Comparison of ENCODE assay signal across 8 cellular contexts in the genomic region with DNA sequence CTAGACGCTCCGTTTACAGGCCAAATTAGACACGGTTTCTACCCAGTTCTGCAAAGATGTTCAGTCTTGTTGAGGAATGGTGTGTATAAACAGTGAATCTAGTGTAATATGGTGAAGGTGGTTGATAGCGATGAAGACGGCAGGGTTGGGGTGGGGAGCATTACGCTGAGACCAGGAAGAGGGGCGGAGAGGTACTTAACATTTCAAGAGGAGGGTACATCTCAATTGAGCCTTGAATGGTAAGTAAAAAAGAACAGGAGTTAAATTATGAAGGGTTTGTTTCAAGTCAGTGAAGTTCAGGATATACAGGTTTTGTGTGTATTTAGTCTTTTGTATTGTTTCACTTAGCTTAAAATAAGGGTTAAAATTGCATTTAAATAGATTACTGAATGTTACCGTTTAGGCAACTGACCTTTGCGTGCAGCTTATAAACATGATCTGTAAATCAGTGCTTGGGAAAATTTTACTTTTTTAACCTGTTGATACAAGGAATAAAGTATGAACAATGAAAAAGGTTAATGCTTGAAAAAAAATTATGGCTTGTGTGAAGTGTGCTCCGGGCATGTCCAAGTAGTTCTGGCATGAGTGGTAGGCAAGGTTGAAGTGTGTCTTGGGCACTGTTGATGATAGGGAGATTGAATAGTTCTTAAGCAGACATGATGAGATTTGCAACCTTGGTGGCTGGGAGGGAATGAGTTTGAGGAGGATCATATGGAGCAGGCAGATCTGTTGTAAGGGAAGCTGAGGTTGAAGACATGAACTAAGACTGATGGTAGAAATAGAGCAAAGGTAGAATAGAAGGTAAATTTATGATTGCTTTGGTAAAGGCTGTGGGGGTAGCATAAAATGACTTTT.
DNase-seq lines count a peak whose midpoint lies in the region; ATAC-seq and TF ChIP-seq lines count a peak whose summit lies in the region.

No MANE protein-coding gene starts in this region.

- H3K9me3 ChIP-seq in NT2/D1 (ENCODE audit: insufficient read depth, low read length) = no peaks in the 10 kb centered on the region

- peak; percentile 4 for ATAC-seq in GM19438 (IDR thresholded peaks at IDR 0.05; ENCODE audit: low read depth, unreplicated experiment)

- TF ChIP-seq CTCF in epithelial cell of esophagus (IDR thresholded peaks at IDR 0.05; ENCODE audit: insufficient read depth, low read depth, low read length, missing control alignments) (no peak), retinal pigment epithelial cell (conservative IDR thresholded peaks at IDR 0.05; ENCODE audit: low read depth, low read length) (no peak)

- no peaks in the 10 kb centered on the region for H3K27me3 ChIP-seq in NT2/D1 (ENCODE audit: insufficient read depth, insufficient read length)

- H3K4me1 ChIP-seq in NT2/D1 (ENCODE audit: insufficient read depth, insufficient read length) = peaks cover 4% of the 10 kb centered on the region

- DNase-seq in NT2/D1 (ENCODE audit: low read depth, low spot score) (no peak), epithelial cell of esophagus (ENCODE audit: low read depth) (peak; percentile 27), retinal pigment epithelial cell (ENCODE audit: low read depth) (no peak), nucleus accumbens (lab: John Stamatoyannopoulos, UW) (no peak), NCI-H1694 treated with DMSO at 0.1 percent for 48 hours (lab: John Stamatoyannopoulos, UW) (no peak), NCI-H2107 treated with DMSO at 0.1 percent for 48 hours (lab: John Stamatoyannopoulos, UW; ENCODE audit: unreplicated experiment) (no peak), AG20443 (ENCODE audit: low spot score) (no peak)

- peaks cover 65% of the 10 kb centered on the region for H3K36me3 ChIP-seq in NT2/D1 (ENCODE audit: insufficient read depth, insufficient read length, low read length)

- H3K9ac ChIP-seq in NT2/D1 (ENCODE audit: insufficient read length, low read depth) = peak overlapping the region; percentile 97

- H3K4me3 ChIP-seq in NT2/D1 (ENCODE audit: insufficient read length, low read depth) (peak overlapping the region; percentile 99), epithelial cell of esophagus (ENCODE audit: low read length) (peak overlapping the region; percentile 98), retinal pigment epithelial cell (ENCODE audit: low read length) (peak overlapping the region; percentile 87)
